ENCODE assay signal across 1 cellular context in the genomic region with DNA sequence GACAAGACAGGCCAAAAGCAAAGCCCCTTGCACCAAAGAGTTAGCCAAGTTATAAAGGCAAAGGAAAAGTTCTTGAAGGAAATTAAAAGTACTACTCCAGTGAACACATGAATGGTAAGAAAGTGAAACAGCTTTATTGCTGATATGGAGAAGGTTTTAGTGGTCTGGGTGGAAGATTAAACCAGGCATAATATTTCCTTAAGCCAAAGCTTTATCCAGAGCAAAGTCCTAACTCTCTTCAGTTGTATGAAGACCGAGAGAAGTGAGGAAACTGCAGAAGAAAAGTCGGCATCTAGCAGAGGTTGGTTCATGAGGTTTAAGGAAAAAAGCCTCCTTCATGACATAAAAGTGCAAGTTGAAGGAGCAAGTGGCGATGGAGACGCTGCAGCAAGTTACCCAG.
TF ChIP-seq lines count a peak whose summit lies in the region.

No MANE protein-coding gene starts in this region.

TF ChIP-seq in GM12878, 131 proteins besides CTCF, POLR2A, EP300 and RAD21 (continued from another document):
- TF ChIP-seq, protein P1, sequence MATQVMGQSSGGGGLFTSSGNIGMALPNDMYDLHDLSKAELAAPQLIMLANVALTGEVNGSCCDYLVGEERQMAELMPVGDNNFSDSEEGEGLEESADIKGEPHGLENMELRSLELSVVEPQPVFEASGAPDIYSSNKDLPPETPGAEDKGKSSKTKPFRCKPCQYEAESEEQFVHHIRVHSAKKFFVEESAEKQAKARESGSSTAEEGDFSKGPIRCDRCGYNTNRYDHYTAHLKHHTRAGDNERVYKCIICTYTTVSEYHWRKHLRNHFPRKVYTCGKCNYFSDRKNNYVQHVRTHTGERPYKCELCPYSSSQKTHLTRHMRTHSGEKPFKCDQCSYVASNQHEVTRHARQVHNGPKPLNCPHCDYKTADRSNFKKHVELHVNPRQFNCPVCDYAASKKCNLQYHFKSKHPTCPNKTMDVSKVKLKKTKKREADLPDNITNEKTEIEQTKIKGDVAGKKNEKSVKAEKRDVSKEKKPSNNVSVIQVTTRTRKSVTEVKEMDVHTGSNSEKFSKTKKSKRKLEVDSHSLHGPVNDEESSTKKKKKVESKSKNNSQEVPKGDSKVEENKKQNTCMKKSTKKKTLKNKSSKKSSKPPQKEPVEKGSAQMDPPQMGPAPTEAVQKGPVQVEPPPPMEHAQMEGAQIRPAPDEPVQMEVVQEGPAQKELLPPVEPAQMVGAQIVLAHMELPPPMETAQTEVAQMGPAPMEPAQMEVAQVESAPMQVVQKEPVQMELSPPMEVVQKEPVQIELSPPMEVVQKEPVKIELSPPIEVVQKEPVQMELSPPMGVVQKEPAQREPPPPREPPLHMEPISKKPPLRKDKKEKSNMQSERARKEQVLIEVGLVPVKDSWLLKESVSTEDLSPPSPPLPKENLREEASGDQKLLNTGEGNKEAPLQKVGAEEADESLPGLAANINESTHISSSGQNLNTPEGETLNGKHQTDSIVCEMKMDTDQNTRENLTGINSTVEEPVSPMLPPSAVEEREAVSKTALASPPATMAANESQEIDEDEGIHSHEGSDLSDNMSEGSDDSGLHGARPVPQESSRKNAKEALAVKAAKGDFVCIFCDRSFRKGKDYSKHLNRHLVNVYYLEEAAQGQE (IDR thresholded peaks at IDR 0.05; ENCODE audit: low read depth, low read length), result no peak
- no peak for TF ChIP-seq TBL1XR1 (IDR thresholded peaks at IDR 0.05; ENCODE audit: low read depth, low read length)
TF ChIP-seq in GM12878: peak in this region for 0.
